ENCODE assay signal across 24 cellular contexts in the genomic region with DNA sequence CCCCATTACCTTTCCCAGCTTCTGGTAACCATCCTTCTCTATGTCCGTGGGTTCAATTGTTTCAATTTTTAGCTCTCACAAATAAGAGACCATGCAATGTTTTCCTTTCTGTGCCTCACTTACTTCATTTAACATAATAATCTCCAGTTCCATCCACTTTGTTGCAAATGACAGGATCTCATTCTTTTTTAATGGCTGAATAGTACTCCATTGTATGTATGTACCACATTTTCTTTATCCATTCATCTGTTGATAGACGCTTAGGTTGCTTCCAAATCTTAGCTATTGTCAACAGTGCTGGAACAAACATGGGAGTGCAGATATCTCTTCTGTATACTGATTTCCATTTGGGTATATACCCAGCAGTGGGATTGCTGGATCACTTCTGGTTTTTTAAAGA. TPM values are rescaled to one million over a fixed set of nuclear protein-coding genes. Genes with fewer than 3 reads are reported as not detected.
"Had no signal": no experiment of that assay in that cellular context is flagged by ENCODE, and none has a peak within 500 bp of the region (broad histone marks: within the 10 kb centered on the region; RNA-seq: fewer than 3 reads in every experiment).

No MANE protein-coding gene starts in this region.

- H3K4me3 ChIP-seq: hepatocyte, left ventricle myocardium inferior, sigmoid colon, smooth muscle cell, vagina had no signal

- H3K9me3 Mint-ChIP-seq: activated CD4-positive, alpha-beta memory T cell treated with anti-CD3 and anti-CD28 coated beads for 36 hours had no signal

- H3K4me1 ChIP-seq: testis had no signal

- H3K27ac ChIP-seq: hepatocyte, left ventricle myocardium inferior, sigmoid colon, testis, vagina had no signal

- FAIRE-seq: colon had no signal

- H3K36me3 ChIP-seq: left ventricle myocardium inferior, sigmoid colon, vagina had no signal

- H2AFZ ChIP-seq: hepatocyte had no signal

- H3K27me3 Mint-ChIP-seq: progenitor cell of endocrine pancreas had no signal

- H3K36me3 Mint-ChIP-seq: activated CD4-positive, alpha-beta memory T cell treated with anti-CD3 and anti-CD28 coated beads for 36 hours had no signal

- H3K27ac Mint-ChIP-seq: activated CD4-positive, alpha-beta memory T cell treated with anti-CD3 and anti-CD28 coated beads for 36 hours; progenitor cell of endocrine pancreas; stimulated activated memory B cell treated with anti-CD40 and anti-IgM and Interleukin-4, amounts not matched to agents 10 μg/mL and 1 μg/mL and 100 μg/mL, for 72 hours had no signal

- H3K4me3 Mint-ChIP-seq: activated CD4-positive, alpha-beta memory T cell treated with anti-CD3 and anti-CD28 coated beads for 36 hours had no signal

- DNase-seq: activated CD4-positive, alpha-beta memory T cell treated with anti-CD3 and anti-CD28 coated beads for 36 hours; activated CD4-positive, alpha-beta T cell treated with anti-CD3 and anti-CD28 coated beads for 4 hours; activated CD4-positive, CD25-positive, alpha-beta regulatory T cell; activated effector memory CD4-positive, alpha-beta T cell treated with anti-CD3 and anti-CD28 coated beads, Interleukin-2, amount 50 U/mL, for 16 hours; activated naive CD4-positive, alpha-beta T cell treated with anti-CD3 and anti-CD28 coated beads, Interleukin-2, amount 50 U/mL, for 16 hours; activated T-cell treated with anti-CD3 and anti-CD28 coated beads, Interleukin-2, amount 50 U/mL, for 48 hours; anterior cingulate cortex; central memory CD4-positive, alpha-beta T cell; effector memory CD4-positive, alpha-beta T cell; foreskin melanocyte; left ventricle myocardium inferior; retina; sigmoid colon; stimulated activated CD4-positive, alpha-beta T cell treated with anti-CD3 and anti-CD28 coated beads, Interleukin-15, amount 100 ng/mL, for 24 hours; T-helper 17 cell; testis; trophoblast cell had no signal

- H3K79me2 ChIP-seq: hepatocyte had no signal

- H3K9me3 ChIP-seq: left ventricle myocardium inferior, sigmoid colon, testis, vagina had no signal

- H3K27me3 ChIP-seq: hepatocyte, sigmoid colon, testis, vagina had no signal

- H3K4me2 ChIP-seq: hepatocyte had no signal

- ATAC-seq: esophagus mucosa; stimulated activated memory B cell treated with anti-CD40 and anti-IgM and Interleukin-4, amounts not matched to agents 10 μg/mL and 1 μg/mL and 100 μg/mL, for 72 hours; T-helper 17 cell had no signal

RNA-seq across cellular contexts. Expression of a gene that starts 1.8 kb away (rescaled TPM):
- total RNA-seq: left ventricle myocardium inferior had no signal
